ENCODE assay signal across 1 cellular context in genomic region chr6:157323114-157323923, GRCh38.
TF ChIP-seq lines count a peak whose summit lies in the region.

TMEM242 (minus strand) TSS chr6:157323519; CDS start chr6:157323499, 20 bp downstream.

TF ChIP-seq in HepG2, 621 proteins besides CTCF, POLR2A, EP300 and RAD21 (continued from another document and continues in another):
- TF ChIP-seq HNF1B (CRISPR knock-in tag; IDR thresholded peaks at IDR 0.05): peak; percentile 93
- no peak for TF ChIP-seq ZNF101 (CRISPR knock-in tag; IDR thresholded peaks at IDR 0.05; ENCODE audit: borderline replicate concordance, low read depth)
- TF ChIP-seq ZNF33A (CRISPR knock-in tag; IDR thresholded peaks at IDR 0.05; ENCODE audit: borderline replicate concordance): peak; percentile 98; the same call in 1 of the 2 replicates
- peak; percentile 98 for TF ChIP-seq ZNF280B (CRISPR knock-in tag; IDR thresholded peaks at IDR 0.05; ENCODE audit: borderline replicate concordance)
- peak; percentile 82 for TF ChIP-seq SMYD3 (CRISPR knock-in tag; IDR thresholded peaks at IDR 0.05)
- TF ChIP-seq PHF5A (CRISPR knock-in tag; IDR thresholded peaks at IDR 0.05; ENCODE audit: low read depth, unreplicated experiment): peak; percentile 99
- TF ChIP-seq REXO4 (CRISPR knock-in tag; IDR thresholded peaks at IDR 0.05; ENCODE audit: borderline replicate concordance): peak; percentile 85; the same call in 1 of the 2 replicates
- TF ChIP-seq AHDC1 (CRISPR knock-in tag; IDR thresholded peaks at IDR 0.05; ENCODE audit: borderline replicate concordance): peak; percentile 84
- peak; percentile 98 for TF ChIP-seq ZNF543 (CRISPR knock-in tag; IDR thresholded peaks at IDR 0.05)
- TF ChIP-seq RERE (CRISPR knock-in tag; IDR thresholded peaks at IDR 0.05; ENCODE audit: low read depth): peak; percentile 87
- TF ChIP-seq ONECUT2 (CRISPR knock-in tag; IDR thresholded peaks at IDR 0.05): peak; percentile 53; the same call in 1 of the 2 replicates
- no peak for TF ChIP-seq RAD51 (IDR thresholded peaks at IDR 0.05; ENCODE audit: borderline replicate concordance)
- peak; percentile 60; the same call in 1 of the 2 replicates for TF ChIP-seq KDM6A (CRISPR knock-in tag; IDR thresholded peaks at IDR 0.05; ENCODE audit: low read depth)
- TF ChIP-seq ZBTB40 (IDR thresholded peaks at IDR 0.05): peak; percentile 62
- TF ChIP-seq ZBTB40 (CRISPR knock-in tag; IDR thresholded peaks at IDR 0.05): peak; percentile 93
- peak; percentile 90; the same call in 1 of the 2 replicates for TF ChIP-seq ZHX2 (IDR thresholded peaks at IDR 0.05; ENCODE audit: low read depth)
- TF ChIP-seq ZHX2 (CRISPR knock-in tag; IDR thresholded peaks at IDR 0.05; ENCODE audit: borderline replicate concordance): peak; percentile 95; the same call in 1 of the 2 replicates
